ENCODE assay signal across 7 cellular contexts in genomic region chr17:7887038-7887481, GRCh38. TPM values are rescaled to one million over a fixed set of nuclear protein-coding genes. Genes with fewer than 3 reads are reported as not detected.
DNase-seq lines count a peak whose midpoint lies in the region; ATAC-seq lines count a peak whose summit lies in the region.

No MANE protein-coding gene starts in this region.

- H3K4me1 ChIP-seq in HAP-1 (peaks cover 36% of the 10 kb centered on the region), SJSA1 (replicated peaks) (peaks cover 37% of the 10 kb centered on the region), iPS-15b (ENCODE audit: control insufficient read depth, insufficient read depth, low read length) (peaks cover 6% of the 10 kb centered on the region), subcutaneous abdominal adipose tissue (ENCODE audit: control insufficient read depth in 5 of 5, insufficient read depth in 5 of 5, low read length in 5 of 5) (peaks cover 14 to 54% (median 50%) of the 10 kb centered on the region in 5 donors)

- peak overlapping the region; percentile 9 for H3K9ac ChIP-seq in iPS-15b (ENCODE audit: low read depth, low read length)
- peak overlapping the region in 2 of 5 donors; percentile 35 to 62 for H3K9ac ChIP-seq in subcutaneous abdominal adipose tissue (ENCODE audit: low read length in 5 of 5)

- in situ Hi-C loops in HAP-1 (cut with MboI; ENCODE audit: low sequenced_read_pairs), result no loop called here

- DNase-seq in HAP-1 (ENCODE audit: low spot score in 2 of 2) (no peak), SJSA1 (ENCODE audit: low read depth in 1 of 2, low spot score in 2 of 2) (no peak)
- DNase-seq in activated T-cell treated with anti-CD3 and anti-CD28 coated beads, Interleukin-2, amount 50 U/mL, for 48 hours, result no peak

- H3K36me3 ChIP-seq in HAP-1 (replicated peaks) (peaks cover 27% of the 10 kb centered on the region), SJSA1 (peaks cover 34% of the 10 kb centered on the region), iPS-15b (ENCODE audit: control insufficient read depth, insufficient read depth, low read length) (peaks cover 4% of the 10 kb centered on the region), subcutaneous abdominal adipose tissue (ENCODE audit: control insufficient read depth in 5 of 5, insufficient read depth in 5 of 5, low read length in 5 of 5) (peaks cover 0 to 16% (median 7%) of the 10 kb centered on the region in 5 donors)

- H3K4me3 ChIP-seq in HAP-1 (peak overlapping the region; percentile 66), SJSA1 (peak overlapping the region; percentile 63), iPS-15b (ENCODE audit: low read depth, low read length) (peak overlapping the region; percentile 85), subcutaneous abdominal adipose tissue (ENCODE audit: low read depth in 1 of 5, low read length in 5 of 5) (peak overlapping the region in 4 of 5 donors; percentile 44 to 79 (median 74))

- H3K27me3 ChIP-seq in HAP-1 (ENCODE audit: low read depth) (no peaks in the 10 kb centered on the region), SJSA1 (replicated peaks) (no peaks in the 10 kb centered on the region), iPS-15b (ENCODE audit: control insufficient read depth, insufficient read depth, low read length) (no peaks in the 10 kb centered on the region), subcutaneous abdominal adipose tissue (ENCODE audit: control insufficient read depth in 5 of 5, insufficient read depth in 4 of 5, low read length in 5 of 5) (peaks cover 0 to 8% (median 6%) of the 10 kb centered on the region in 5 donors)

- peak overlapping the region; percentile 75 for H3K27ac ChIP-seq in SJSA1
- peak overlapping the region; percentile 81 for H3K27ac ChIP-seq in subcutaneous abdominal adipose tissue (ENCODE audit: low read depth, low read length)

- no peak for ATAC-seq in HG03045 (IDR thresholded peaks at IDR 0.05; ENCODE audit: unreplicated experiment)
- no peak for ATAC-seq in GM19397 (IDR thresholded peaks at IDR 0.05; ENCODE audit: unreplicated experiment)

- H3K9me3 ChIP-seq in HAP-1, result no peaks in the 10 kb centered on the region
- H3K9me3 ChIP-seq in SJSA1 (replicated peaks), result no peaks in the 10 kb centered on the region
- H3K9me3 ChIP-seq in iPS-15b (ENCODE audit: control insufficient read depth, insufficient read depth, low read length), result no peaks in the 10 kb centered on the region
- H3K9me3 ChIP-seq in subcutaneous abdominal adipose tissue (ENCODE audit: control insufficient read depth in 5 of 5, low read length in 5 of 5), result no peaks in the 10 kb centered on the region

RNA-seq across cellular contexts. Expression of gene CHD3, which starts 1.5 kb away (rescaled TPM):
- 58.3 and 101 TPM in 2 replicates for total RNA-seq in SJSA1 (2014; rRNA removed; shearing (Covaris generic))

RNA-seq across cellular contexts. Expression of gene RNF227, which starts 29.0 kb away (rescaled TPM):
- total RNA-seq in SJSA1 (2014; rRNA removed; shearing (Covaris generic)), result 0.42 TPM in 1 of 2 replicates, not detected in the other

RNA-seq across cellular contexts. Expression of gene CYB5D1, which starts 29.3 kb away (rescaled TPM):
- total RNA-seq in SJSA1 (2014; rRNA removed; shearing (Covaris generic)), result 2.6 and 2.8 TPM in 2 replicates

RNA-seq across cellular contexts. Expression of gene NAA38, which starts 29.7 kb away (rescaled TPM):
- total RNA-seq in SJSA1 (2014; rRNA removed; shearing (Covaris generic)), result 90.7 and 148 TPM in 2 replicates

RNA-seq across cellular contexts. Expression of gene TMEM88, which starts 32.2 kb away (rescaled TPM):
- total RNA-seq in SJSA1 (2014; rRNA removed; shearing (Covaris generic)), result not detected in 2 replicates
